In the genomic region with DNA sequence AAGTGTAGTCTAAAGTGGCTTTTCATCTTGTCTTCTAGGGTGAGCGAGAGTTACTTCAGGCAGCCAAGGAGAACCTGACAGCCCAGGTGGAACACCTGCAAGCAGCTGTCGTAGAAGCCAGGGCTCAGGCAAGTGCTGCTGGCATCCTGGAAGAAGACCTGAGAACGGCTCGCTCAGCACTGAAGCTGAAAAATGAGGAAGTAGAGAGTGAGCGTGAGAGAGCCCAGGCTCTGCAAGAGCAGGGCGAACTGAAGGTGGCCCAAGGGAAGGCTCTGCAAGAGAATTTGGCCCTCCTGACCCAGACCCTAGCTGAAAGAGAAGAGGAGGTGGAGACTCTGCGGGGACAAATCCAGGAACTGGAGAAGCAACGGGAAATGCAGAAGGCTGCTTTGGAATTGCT, we compare ENCODE assay signal across 14 cellular contexts. TPM values are rescaled to one million over a fixed set of nuclear protein-coding genes. Genes with fewer than 3 reads are reported as not detected.
DNase-seq lines count a peak whose midpoint lies in the region; ATAC-seq and TF ChIP-seq lines count a peak whose summit lies in the region.
"Had no signal": no experiment of that assay in that cellular context is flagged by ENCODE, and none has a peak within 500 bp of the region (broad histone marks: within the 10 kb centered on the region; RNA-seq: fewer than 3 reads in every experiment).

No MANE protein-coding gene starts in this region.

- H2AFZ ChIP-seq in OCI-LY7 (ENCODE audit: low read length): no peak overlapping the region

- POLR2A ChIA-PET in OCI-LY7 (lab: Charles Lee): interaction anchor here (0.6 to 1.7 kb wide), 5 partner anchors 10 to 1182 kb away, joined by 3 to 8 read pairs (median 4); no protein-coding TSS in a partner anchor

- H3K4me3 Mint-ChIP-seq in stimulated activated effector memory CD8-positive, alpha-beta T cell treated with anti-CD3 and anti-CD28 coated beads, Interleukin-12 subunit alpha, Interleukin-12 subunit beta, amount 100 ng/mL, for 72 hours: no peak overlapping the region

- no peak for TF ChIP-seq CTCF in OCI-LY7 (conservative IDR thresholded peaks at IDR 0.05; ENCODE audit: low read length)

- H3K36me3 Mint-ChIP-seq in stimulated activated effector memory CD8-positive, alpha-beta T cell treated with anti-CD3 and anti-CD28 coated beads, Interleukin-12 subunit alpha, Interleukin-12 subunit beta, amount 100 ng/mL, for 72 hours: peaks cover 92% of the 10 kb centered on the region

- BruUV-seq in OCI-LY7 (replicated peaks; lab: Mats Ljungman, UMichigan): no TSS peak

- peak; percentile 60 for ATAC-seq in HG02840 (IDR thresholded peaks at IDR 0.05; ENCODE audit: low FRiP score, unreplicated experiment)
- no peak for ATAC-seq in stimulated activated effector memory CD8-positive, alpha-beta T cell treated with anti-CD3 and anti-CD28 coated beads, Interleukin-12 subunit alpha, Interleukin-12 subunit beta, amount 100 ng/mL, for 72 hours

- H3K36me3 ChIP-seq in OCI-LY7 (ENCODE audit: insufficient read depth, low read length): peaks cover 92% of the 10 kb centered on the region

- H3K4me1 Mint-ChIP-seq in stimulated activated effector memory CD8-positive, alpha-beta T cell treated with anti-CD3 and anti-CD28 coated beads, Interleukin-12 subunit alpha, Interleukin-12 subunit beta, amount 100 ng/mL, for 72 hours: peaks cover 63% of the 10 kb centered on the region

- no peaks in the 10 kb centered on the region for H3K9me3 ChIP-seq in OCI-LY7 (ENCODE audit: low read length)
- H3K9me3 ChIP-seq: ascending aorta, testis had no signal

- DNase-seq in SIG-M5 treated with dmso at 0.1 percent for 504 hours (lab: John Stamatoyannopoulos, UW; ENCODE audit: unreplicated experiment): peak; percentile 62
- DNase-seq in SIG-M5 (lab: John Stamatoyannopoulos, UW): no peak
- peak; percentile 93 for DNase-seq in OCI-LY7 (ENCODE audit: low spot score)
- DNase-seq in stimulated activated effector memory CD8-positive, alpha-beta T cell treated with anti-CD3 and anti-CD28 coated beads, Interleukin-12 subunit alpha, Interleukin-12 subunit beta, amount 100 ng/mL, for 72 hours (ENCODE audit: low spot score in 2 of 2): no peak
- no peak for DNase-seq in posterior cingulate gyrus
- DNase-seq in head of caudate nucleus: no peak
- no peak for DNase-seq in A172 (ENCODE audit: low spot score)
- DNase-seq: NCI-H2029 treated with DMSO at 0.1 percent for 48 hours; stimulated activated CD4-positive, alpha-beta T cell treated with anti-CD3 and anti-CD28 coated beads, Interleukin-4, amount 100 ng/mL, for 4 hours; testis had no signal

- H3K9me3 Mint-ChIP-seq in stimulated activated effector memory CD8-positive, alpha-beta T cell treated with anti-CD3 and anti-CD28 coated beads, Interleukin-12 subunit alpha, Interleukin-12 subunit beta, amount 100 ng/mL, for 72 hours: no peaks in the 10 kb centered on the region

- no peak overlapping the region for H3K4me3 ChIP-seq in OCI-LY7 (ENCODE audit: low read depth, low read length, poor library complexity, severe bottlenecking)
- H3K4me3 ChIP-seq: ascending aorta, testis had no signal

- no peaks in the 10 kb centered on the region for H3K9me2 ChIP-seq in OCI-LY7 (ENCODE audit: insufficient read depth, low read length)

- peak overlapping the region; percentile 64 for H3K27ac ChIP-seq in OCI-LY7 (ENCODE audit: low read depth, low read length, poor library complexity, severe bottlenecking)
- H3K27ac ChIP-seq: 22Rv1, ascending aorta, testis had no signal

- no peaks in the 10 kb centered on the region for H3K79me2 ChIP-seq in OCI-LY7 (ENCODE audit: insufficient read depth, low read depth, low read length)

- H3K27ac Mint-ChIP-seq in stimulated activated effector memory CD8-positive, alpha-beta T cell treated with anti-CD3 and anti-CD28 coated beads, Interleukin-12 subunit alpha, Interleukin-12 subunit beta, amount 100 ng/mL, for 72 hours: peak overlapping the region; percentile 81

- CTCF ChIA-PET in OCI-LY7 (lab: Charles Lee; ENCODE audit: unreplicated experiment): interaction anchor here (0.6 to 0.9 kb wide), 2 partner anchors 61 to 99 kb away, joined by 3 read pairs; no protein-coding TSS in a partner anchor

- intact Hi-C loops in OCI-LY7 (cut with micrococcal nuclease; ENCODE audit: unreplicated experiment): loop anchor here (1.0 kb wide), 2 partner anchors 11 to 39 kb away; no protein-coding TSS in a partner anchor
- intact Hi-C loops in posterior cingulate gyrus (cut with DNase I): no loop called here
- intact Hi-C loops in head of caudate nucleus (cut with DNase I): no loop called here

- H3K4me2 ChIP-seq in OCI-LY7 (ENCODE audit: low read length): peak overlapping the region; percentile 56

- H4K20me1 ChIP-seq in OCI-LY7 (ENCODE audit: insufficient read depth, low read length): no peaks in the 10 kb centered on the region; the same call in 1 of the 2 replicates

- peaks cover 31% of the 10 kb centered on the region for H3K4me1 ChIP-seq in OCI-LY7 (ENCODE audit: insufficient read depth, low read length, poor library complexity, severe bottlenecking)

RNA-seq across cellular contexts. Expression of gene C20orf173, which starts 27.1 kb away (rescaled TPM):
- not detected in 2 replicates for total RNA-seq in OCI-LY7 (2014; rRNA removed; shearing (Covaris generic))
- total RNA-seq in OCI-LY7 (2022): not detected in 2 replicates
- not detected in 2 replicates for total RNA-seq in A172 (2014; rRNA removed; shearing (Covaris generic))
- total RNA-seq: ascending aorta, omental fat pad had no signal

RNA-seq across cellular contexts. Expression of gene ERGIC3, which starts 39.5 kb away (rescaled TPM):
- 171 and 178 TPM in 2 replicates for total RNA-seq in OCI-LY7 (2014; rRNA removed; shearing (Covaris generic))
- total RNA-seq in OCI-LY7 (2022): 170 and 177 TPM in 2 replicates
- 258 TPM in 2 replicates for total RNA-seq in A172 (2014; rRNA removed; shearing (Covaris generic))

RNA-seq across cellular contexts. Expression of gene CEP250, which starts 47.0 kb away (rescaled TPM):
- 28.6 and 31.6 TPM in 2 replicates for total RNA-seq in OCI-LY7 (2014; rRNA removed; shearing (Covaris generic))
- total RNA-seq in OCI-LY7 (2022): 68.9 and 74.4 TPM in 2 replicates
- total RNA-seq in A172 (2014; rRNA removed; shearing (Covaris generic)): 18.4 and 21.4 TPM in 2 replicates

Comparison
In these comparisons a context has a peak if more than half of its experiments do, and no peak if none do; other contexts are left out.
1. DNase-seq: peak in SIG-M5 treated with dmso at 0.1 percent for 504 hours (single experiment) and OCI-LY7 (single experiment); none in SIG-M5 (single experiment), stimulated activated effector memory CD8-positive, alpha-beta T cell treated with anti-CD3 and anti-CD28 coated beads, Interleukin-12 subunit alpha, Interleukin-12 subunit beta, amount 100 ng/mL, for 72 hours (0 of 2), posterior cingulate gyrus (0 of 10), head of caudate nucleus (0 of 42) and A172 (single experiment).